9 cellular contexts compared by ENCODE assay signal in the genomic region with DNA sequence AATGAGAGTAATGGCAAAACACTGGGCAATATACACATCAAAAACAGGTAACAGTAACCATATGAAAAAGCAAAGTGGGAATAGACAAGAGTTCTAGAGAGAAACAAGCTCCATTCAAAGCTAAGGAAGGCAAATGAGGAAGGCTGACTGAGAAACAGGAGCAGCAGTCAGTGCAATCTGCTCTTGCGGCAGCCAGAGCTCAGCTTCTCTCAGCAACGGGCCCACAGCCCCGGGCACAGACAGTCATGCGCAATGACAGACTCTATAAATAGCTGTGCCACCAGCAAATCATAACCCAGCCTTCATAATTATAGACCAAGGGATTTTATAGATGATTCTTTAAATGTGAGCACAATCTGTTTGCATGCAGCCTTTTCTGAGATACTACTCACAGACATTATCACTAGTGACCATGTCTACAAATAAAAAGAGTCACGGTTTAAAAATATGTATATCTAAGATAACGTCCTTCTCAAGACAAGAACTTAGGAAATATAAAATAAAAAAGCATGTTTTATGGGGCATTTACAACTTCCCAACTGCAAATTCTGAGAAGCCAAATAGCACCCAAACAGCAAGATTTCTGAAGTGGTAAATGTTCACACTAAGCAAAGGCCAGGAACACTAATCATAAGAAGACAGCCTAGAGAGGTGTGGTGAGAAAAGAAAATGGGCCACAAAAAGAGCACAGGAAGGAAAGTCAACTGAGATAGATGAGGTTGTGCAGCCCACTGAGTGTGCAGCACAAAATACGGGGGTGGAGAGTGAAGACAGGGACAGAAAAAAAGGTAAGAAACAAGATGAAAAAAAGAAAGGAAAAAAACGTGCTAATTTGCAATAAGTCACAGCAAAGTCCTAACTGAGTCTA. TPM values are rescaled to one million over a fixed set of nuclear protein-coding genes. Genes with fewer than 3 reads are reported as not detected.
A peak's percentile ranks its signal among the peaks of the same experiment; 100 is the strongest.
DNase-seq lines count a peak whose midpoint lies in the region; ATAC-seq and TF ChIP-seq lines count a peak whose summit lies in the region.
"Had no signal": no experiment of that assay in that cellular context is flagged by ENCODE, and none has a peak within 500 bp of the region (broad histone marks: within the 10 kb centered on the region; RNA-seq: fewer than 3 reads in every experiment).

No MANE protein-coding gene starts in this region.

- no peak for TF ChIP-seq EP300 in SK-N-SH (IDR thresholded peaks at IDR 0.05; ENCODE audit: borderline replicate concordance in 1 of 2, low read depth in 1 of 2, low read length in 1 of 2)

- H3K9me2 ChIP-seq in SK-N-SH (no peaks in the 10 kb centered on the region), Karpas-422 (replicated peaks; ENCODE audit: insufficient read depth, low read length) (no peaks in the 10 kb centered on the region)

- peak; percentile 98 for DNase-seq in G401 (ENCODE audit: low spot score)
- peak; percentile 61 for DNase-seq in SK-N-SH
- peak; percentile 66 for DNase-seq in inferior parietal cortex (ENCODE audit: extremely low spot score)
- no peak for DNase-seq in NCI-H1092 (lab: John Stamatoyannopoulos, UW)
- DNase-seq in Karpas-422: no peak
- no peak for DNase-seq in RPMI8226
- DNase-seq: CD4-positive, alpha-beta memory T cell had no signal

- 66% methylated on average over 8 of the region's 8 CpGs for WGBS in SK-N-SH (ENCODE audit: low lambda C conversion rate)

- H3K27ac ChIP-seq in SK-N-SH (ENCODE audit: low read depth in 2 of 2, low read length in 1 of 2): peak overlapping the region in 1 of 2 experiments; percentile 77; a peak in 2 of 4 replicates
- no peak overlapping the region for H3K27ac ChIP-seq in Karpas-422 (ENCODE audit: low read length)

- TF ChIP-seq RAD21 in SK-N-SH (IDR thresholded peaks at IDR 0.05; ENCODE audit: low read length): no peak

- no peak overlapping the region for H3K4me2 ChIP-seq in SK-N-SH
- H3K4me2 ChIP-seq in Karpas-422 (ENCODE audit: low read depth, low read length, poor library complexity, severe bottlenecking): no peak overlapping the region

- H3K9ac ChIP-seq in SK-N-SH: no peak overlapping the region
- H3K9ac ChIP-seq in Karpas-422 (ENCODE audit: low read length): no peak overlapping the region

- H3K4me1 ChIP-seq in SK-N-SH (ENCODE audit: control insufficient read depth in 1 of 2, insufficient read depth in 2 of 2, low read depth in 1 of 2, low read length in 1 of 2): peaks cover 8 to 27% of the 10 kb centered on the region in 2 experiments; a peak in 3 of 4 replicates
- no peaks in the 10 kb centered on the region for H3K4me1 ChIP-seq in Karpas-422 (ENCODE audit: low read length)

- H3F3A ChIP-seq in SK-N-SH (replicated peaks; ENCODE audit: insufficient read depth): peaks cover 7% of the 10 kb centered on the region

- in situ Hi-C loops in G401 (cut with HindIII; ENCODE audit: low sequenced_read_pairs): no loop called here

- peak; percentile 83 for ATAC-seq in HG02759 (IDR thresholded peaks at IDR 0.05; ENCODE audit: unreplicated experiment)
- ATAC-seq in HG03571 (IDR thresholded peaks at IDR 0.05; ENCODE audit: unreplicated experiment): no peak

- H3K36me3 ChIP-seq in SK-N-SH (replicated peaks in 1 of 2; ENCODE audit: control insufficient read depth in 1 of 2, insufficient read depth in 2 of 2, low read length in 1 of 2) (no peaks in the 10 kb centered on the region), Karpas-422 (ENCODE audit: insufficient read depth, low read length) (no peaks in the 10 kb centered on the region)

- H3K27me3 ChIP-seq in SK-N-SH (ENCODE audit: insufficient read depth) (no peaks in the 10 kb centered on the region), Karpas-422 (ENCODE audit: low read length) (no peaks in the 10 kb centered on the region)

- no peaks in the 10 kb centered on the region for H4K20me1 ChIP-seq in SK-N-SH (ENCODE audit: insufficient read depth)
- no peaks in the 10 kb centered on the region for H4K20me1 ChIP-seq in Karpas-422 (ENCODE audit: insufficient read depth, low read depth, low read length)

- no peak for TF ChIP-seq CTCF in SK-N-SH (IDR thresholded peaks at IDR 0.05)

- H3K4me3 ChIP-seq in SK-N-SH (ENCODE audit: low read depth in 2 of 2, low read length in 1 of 2): no peak overlapping the region
- H3K4me3 ChIP-seq in Karpas-422 (ENCODE audit: low read length): no peak overlapping the region

- POLR2A ChIA-PET in SK-N-SH (lab: Yijun Ruan, JAX): no interaction called here

- no peak overlapping the region for H2AFZ ChIP-seq in SK-N-SH (ENCODE audit: low read depth)
- no peak overlapping the region for H2AFZ ChIP-seq in Karpas-422 (ENCODE audit: low read length)

- CTCF ChIA-PET in SK-N-SH (lab: Yijun Ruan, JAX): interaction anchor here (1.0 to 1.5 kb wide), 5 partner anchors 10 to 106 kb away, joined by 5 to 9 read pairs (median 5); a partner anchor contains a TSS

- H3K79me2 ChIP-seq in SK-N-SH (ENCODE audit: insufficient read depth) (peaks cover 37% of the 10 kb centered on the region), Karpas-422 (ENCODE audit: low read length) (no peaks in the 10 kb centered on the region)

- no peaks in the 10 kb centered on the region for H3K9me3 ChIP-seq in SK-N-SH
- H3K9me3 ChIP-seq in Karpas-422 (ENCODE audit: low read length): no peaks in the 10 kb centered on the region

TF ChIP-seq in SK-N-SH, 30 proteins besides CTCF, POLR2A, EP300 and RAD21:
- peak; percentile 44; the same call in 1 of the 2 replicates for TF ChIP-seq NRF1 (IDR thresholded peaks at IDR 0.05; ENCODE audit: low read depth, low read length)
- no peak for TF ChIP-seq CHD2 (IDR thresholded peaks at IDR 0.05; ENCODE audit: low read length, partially characterized antibody)

RNA-seq across cellular contexts. Expression of a gene that starts 39.9 kb away (rescaled TPM):
- total RNA-seq in G401 (2014; rRNA removed; shearing (Covaris generic)): 6.4 and 12.6 TPM in 2 replicates
- polyA plus RNA-seq in SK-N-SH (2012; rRNA removed): 6.9 and 9.2 TPM in 2 replicates
- polyA plus RNA-seq in SK-N-SH (2012; cell fraction: cytosol; rRNA removed): 11.7 and 14.4 TPM in 2 replicates
- polyA plus RNA-seq in SK-N-SH (2012; cell fraction: nucleus; rRNA removed): 4.1 and 7.0 TPM in 2 replicates
- total RNA-seq in Karpas-422 (2014; rRNA removed; shearing (Covaris generic); ENCODE audit: low replicate concordance): not detected in 2 replicates
- total RNA-seq: CD4-positive, alpha-beta memory T cell had no signal
- polyA plus RNA-seq: CD4-positive, alpha-beta memory T cell had no signal

Comparison
In these comparisons a context has a peak if more than half of its experiments do, and no peak if none do; other contexts are left out.
1. DNase-seq: peak in G401 (single experiment), SK-N-SH (single experiment) and inferior parietal cortex (single experiment); none in NCI-H1092 (single experiment), Karpas-422 (single experiment) and RPMI8226 (single experiment).